ENCODE assay signal across 16 cellular contexts in the genomic region with DNA sequence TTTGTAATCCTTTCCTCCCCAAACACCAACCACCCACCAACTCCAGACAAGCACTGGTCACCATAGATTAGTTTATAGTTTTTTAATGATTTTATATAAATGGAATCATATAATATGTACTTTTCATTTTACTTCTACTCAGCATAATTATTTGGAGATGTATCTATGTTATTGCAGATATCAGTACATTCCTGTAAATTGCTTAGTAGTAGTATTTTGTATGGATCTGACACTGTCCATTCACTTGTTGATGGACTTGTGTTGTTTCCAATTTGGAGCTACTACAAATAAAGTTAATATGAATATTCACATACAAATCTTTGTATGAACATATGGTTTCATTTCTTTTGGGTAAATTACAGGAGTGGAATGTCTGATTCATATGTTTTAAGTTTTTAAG. TPM values are rescaled to one million over a fixed set of nuclear protein-coding genes. Genes with fewer than 3 reads are reported as not detected.
DNase-seq lines count a peak whose midpoint lies in the region; FAIRE-seq and TF ChIP-seq lines count a peak whose summit lies in the region.
"Had no signal": no experiment of that assay in that cellular context is flagged by ENCODE, and none has a peak within 500 bp of the region (broad histone marks: within the 10 kb centered on the region; RNA-seq: fewer than 3 reads in every experiment).

No MANE protein-coding gene starts in this region.

- peak; percentile 67 for FAIRE-seq in G401.6 (lab: Jason Lieb, UNC)
- FAIRE-seq in astrocyte (lab: Jason Lieb, UNC), result no peak
- FAIRE-seq in keratinocyte (lab: Jason Lieb, UNC), result no peak
- FAIRE-seq: A204.1, GM12878 had no signal

- H3K4me3 Mint-ChIP-seq in astrocyte (ENCODE audit: unreplicated experiment), result no peak overlapping the region
- H3K4me3 Mint-ChIP-seq: CD14-positive monocyte; CD8-positive, alpha-beta T cell had no signal

- no peak overlapping the region for H3K27ac ChIP-seq in astrocyte (ENCODE audit: low read depth, low read length)
- H3K27ac ChIP-seq in keratinocyte (ENCODE audit: control insufficient read depth, insufficient read depth, low read length), result peak overlapping the region; percentile 28
- H3K27ac ChIP-seq in uterus, result no peak overlapping the region
- H3K27ac ChIP-seq in effector memory CD4-positive, alpha-beta T cell (ENCODE audit: insufficient read depth, low read length, poor library complexity, severe bottlenecking), result no peak overlapping the region
- H3K27ac ChIP-seq: BLaER1, GM23248 had no signal

- H3K9me3 ChIP-seq in astrocyte (ENCODE audit: insufficient read depth, low read depth, low read length) (no peaks in the 10 kb centered on the region), keratinocyte (ENCODE audit: control insufficient read depth, low read depth, low read length) (no peaks in the 10 kb centered on the region), uterus (no peaks in the 10 kb centered on the region)
- H3K9me3 ChIP-seq in effector memory CD4-positive, alpha-beta T cell (ENCODE audit: control insufficient read depth, low read length), result no peaks in the 10 kb centered on the region
- H3K9me3 ChIP-seq: BLaER1, HAP-1 had no signal

- H3K4me2 ChIP-seq in astrocyte (ENCODE audit: low read length) (no peak overlapping the region), keratinocyte (ENCODE audit: control insufficient read depth, extremely low read depth, insufficient read depth, low read depth, low read length) (no peak overlapping the region)
- H3K4me2 ChIP-seq: BLaER1 had no signal

- H3K36me3 Mint-ChIP-seq in astrocyte (ENCODE audit: low read depth, unreplicated experiment), result peaks cover 16% of the 10 kb centered on the region

- H3K27me3 ChIP-seq in astrocyte (ENCODE audit: insufficient read depth, low read length) (no peaks in the 10 kb centered on the region), keratinocyte (ENCODE audit: control insufficient read depth, extremely low read depth, insufficient read depth, low read length) (no peaks in the 10 kb centered on the region), uterus (no peaks in the 10 kb centered on the region)
- H3K27me3 ChIP-seq in effector memory CD4-positive, alpha-beta T cell (replicated peaks; ENCODE audit: control insufficient read depth, insufficient read depth, low read length, poor library complexity, severe bottlenecking), result no peaks in the 10 kb centered on the region
- H3K27me3 ChIP-seq: BLaER1 had no signal

- no peaks in the 10 kb centered on the region for H3K9me3 Mint-ChIP-seq in astrocyte (ENCODE audit: unreplicated experiment)
- H3K9me3 Mint-ChIP-seq: CD8-positive, alpha-beta T cell had no signal

- H3K36me3 ChIP-seq in astrocyte (ENCODE audit: insufficient read depth, low read length), result peaks cover 4% of the 10 kb centered on the region
- peaks cover 2 to 4% of the 10 kb centered on the region in 2 experiments for H3K36me3 ChIP-seq in keratinocyte (ENCODE audit: control insufficient read depth in 2 of 2, extremely low read depth in 1 of 2, insufficient read depth in 2 of 2, low read length in 2 of 2)
- H3K36me3 ChIP-seq in uterus, result no peaks in the 10 kb centered on the region
- H3K36me3 ChIP-seq in effector memory CD4-positive, alpha-beta T cell (ENCODE audit: control insufficient read depth, insufficient read depth, low read length), result peaks cover 10% of the 10 kb centered on the region

- no peak overlapping the region for H3K4me3 ChIP-seq in AG10803 (ENCODE audit: low read length)
- H3K4me3 ChIP-seq in astrocyte (ENCODE audit: insufficient read depth, low read depth, low read length), result no peak overlapping the region
- no peak overlapping the region for H3K4me3 ChIP-seq in keratinocyte (ENCODE audit: control insufficient read depth in 2 of 3, extremely low read depth in 1 of 3, insufficient read depth in 2 of 3, low read depth in 1 of 3, low read length in 3 of 3)
- H3K4me3 ChIP-seq in uterus, result no peak overlapping the region
- no peak overlapping the region for H3K4me3 ChIP-seq in effector memory CD4-positive, alpha-beta T cell (ENCODE audit: insufficient read depth, low read depth, low read length, poor library complexity, severe bottlenecking)
- H3K4me3 ChIP-seq: BLaER1, GM12878, GM23248, HAP-1 had no signal

- peak; percentile 11 for DNase-seq in AG10803 (ENCODE audit: low read depth)
- no peak for DNase-seq in astrocyte (ENCODE audit: low read depth)
- DNase-seq in keratinocyte (ENCODE audit: low read depth, low spot score), result no peak
- no peak for DNase-seq in NCI-H1930 (lab: John Stamatoyannopoulos, UW)
- no peak for DNase-seq in uterus
- no peak for DNase-seq in effector memory CD4-positive, alpha-beta T cell
- DNase-seq: Calu3; CD8-positive, alpha-beta T cell; DMS79 treated with DMSO at 0.1 percent for 48 hours; GM23248 had no signal

- H3K27me3 Mint-ChIP-seq in astrocyte (ENCODE audit: low read depth, unreplicated experiment), result no peaks in the 10 kb centered on the region

- TF ChIP-seq CTCF in AG10803 (conservative IDR thresholded peaks at IDR 0.05; ENCODE audit: low read length) (no peak), astrocyte (IDR thresholded peaks at IDR 0.05; ENCODE audit: insufficient read depth, low read depth, low read length) (no peak), keratinocyte (optimal IDR thresholded peaks at IDR 0.05 in 1 of 3, IDR thresholded peaks at IDR 0.05 in 1 of 3, conservative IDR thresholded peaks at IDR 0.05 in 1 of 3; ENCODE audit: extremely low read depth in 1 of 3, insufficient read depth in 2 of 3, low read length in 3 of 3) (no peak), uterus (IDR thresholded peaks at IDR 0.05) (no peak)

- no peak overlapping the region for H3K9ac ChIP-seq in astrocyte (ENCODE audit: low read length)
- H3K9ac ChIP-seq in keratinocyte (ENCODE audit: control insufficient read depth, extremely low read depth, insufficient read depth, low read length), result no peak overlapping the region
- H3K9ac ChIP-seq: BLaER1, GM23248 had no signal

- H3K27ac Mint-ChIP-seq in astrocyte (ENCODE audit: unreplicated experiment), result peak overlapping the region; percentile 41

- H3K79me2 ChIP-seq in astrocyte (ENCODE audit: insufficient read depth, low read length) (no peaks in the 10 kb centered on the region), keratinocyte (ENCODE audit: control insufficient read depth, insufficient read depth, low read length) (no peaks in the 10 kb centered on the region)

- H4K20me1 ChIP-seq in astrocyte (ENCODE audit: insufficient read depth, low read length) (no peaks in the 10 kb centered on the region), keratinocyte (ENCODE audit: control insufficient read depth, extremely low read depth, insufficient read depth, low read length) (no peaks in the 10 kb centered on the region)

- H3K9me1 ChIP-seq in keratinocyte (ENCODE audit: control insufficient read depth, extremely low read depth, insufficient read depth, low read length), result no peaks in the 10 kb centered on the region

- no peak for TF ChIP-seq POLR2A in uterus (IDR thresholded peaks at IDR 0.05)

- H2AFZ ChIP-seq in astrocyte (ENCODE audit: low read depth, low read length), result no peak overlapping the region
- H2AFZ ChIP-seq in keratinocyte (ENCODE audit: control insufficient read depth, low read length), result no peak overlapping the region
- H2AFZ ChIP-seq: GM23248 had no signal

- dilution Hi-C loops in keratinocyte (cut with MboI; ENCODE audit: extremely low pct_ligation_motif_present, low sequenced_read_pairs), result loop anchor here (25.0 kb wide), 1 partner anchor 120 kb away; no protein-coding TSS in a partner anchor

- intact Hi-C loops in uterus (cut with DNase I; ENCODE audit: low total_unique reads), result no loop called here

- peaks cover 12% of the 10 kb centered on the region for H3K4me1 ChIP-seq in astrocyte (ENCODE audit: insufficient read depth, low read length)
- H3K4me1 ChIP-seq in keratinocyte (ENCODE audit: control insufficient read depth, extremely low read depth, insufficient read depth, low read length), result peaks cover 20% of the 10 kb centered on the region
- H3K4me1 ChIP-seq in uterus, result no peaks in the 10 kb centered on the region
- H3K4me1 ChIP-seq in effector memory CD4-positive, alpha-beta T cell (ENCODE audit: control insufficient read depth, insufficient read depth, low read length, poor library complexity, severe bottlenecking), result no peaks in the 10 kb centered on the region

- H3K4me1 Mint-ChIP-seq in astrocyte (ENCODE audit: low read depth, unreplicated experiment), result peaks cover 24% of the 10 kb centered on the region

RNA-seq across cellular contexts. Expression of a gene that starts 31.0 kb away (rescaled TPM):
- 64.0 and 76.4 TPM in 2 replicates for total RNA-seq in astrocyte
- 57.7 to 116 TPM (median 74.9 TPM) in 3 replicates for polyA plus RNA-seq in keratinocyte
- 363 TPM for polyA plus RNA-seq in keratinocyte (2011; ENCODE audit: low read depth)
- polyA plus RNA-seq in keratinocyte (2011; cell fraction: cytosol; rRNA removed), result 80.8 and 167 TPM in 2 replicates
- polyA plus RNA-seq in keratinocyte (2011; cell fraction: nucleus; rRNA removed), result 52.7 and 84.8 TPM in 2 replicates
- 74.9 and 78.9 TPM in 2 replicates for polyA plus RNA-seq in keratinocyte (2012; ENCODE audit: low replicate concordance)
- polyA minus RNA-seq in keratinocyte, result 6.0 to 48.8 TPM (median 24.6 TPM) in 3 replicates
- 68.1 TPM for polyA minus RNA-seq in keratinocyte (2011; cell fraction: cytosol; rRNA and poly(A)+ RNA removed)
- 12.2 and 23.7 TPM in 2 replicates for polyA minus RNA-seq in keratinocyte (2011; cell fraction: nucleus; rRNA and poly(A)+ RNA removed)
- 10 to 100 TPM; 28.2 to 82.1 (median 49.5) TPM for total RNA-seq in uterus
